ENCODE assay signal across 1 cellular context in genomic region chr9:36144322-36145206, GRCh38.
TF ChIP-seq lines count a peak whose summit lies in the region.

No MANE protein-coding gene starts in this region.

TF ChIP-seq in GM23338, 12 proteins besides CTCF, POLR2A, EP300 and RAD21:
- TF ChIP-seq ETS1 (IDR thresholded peaks at IDR 0.05) (no peak), STAT1 (IDR thresholded peaks at IDR 0.05; ENCODE audit: unreplicated experiment) (no peak), JUNB (IDR thresholded peaks at IDR 0.05; ENCODE audit: unreplicated experiment) (no peak), CREB1 (CRISPR knock-in tag; IDR thresholded peaks at IDR 0.05; ENCODE audit: low read depth) (no peak), POLR2AphosphoS5 (IDR thresholded peaks at IDR 0.05; ENCODE audit: low read depth) (no peak), ZNF462 (CRISPR knock-in tag; IDR thresholded peaks at IDR 0.05) (no peak), ZNF114 (CRISPR knock-in tag; IDR thresholded peaks at IDR 0.05) (no peak), NANOG (IDR thresholded peaks at IDR 0.05; ENCODE audit: borderline replicate concordance) (no peak), ZNF331 (CRISPR knock-in tag; IDR thresholded peaks at IDR 0.05; ENCODE audit: low read depth) (no peak), EZH2phosphoT487 (IDR thresholded peaks at IDR 0.05; ENCODE audit: unreplicated experiment) (no peak), REST (IDR thresholded peaks at IDR 0.05; ENCODE audit: unreplicated experiment) (no peak), EZH2 (IDR thresholded peaks at IDR 0.05; ENCODE audit: low read depth, unreplicated experiment) (no peak)
